9 cellular contexts compared by ENCODE assay signal in the genomic region with DNA sequence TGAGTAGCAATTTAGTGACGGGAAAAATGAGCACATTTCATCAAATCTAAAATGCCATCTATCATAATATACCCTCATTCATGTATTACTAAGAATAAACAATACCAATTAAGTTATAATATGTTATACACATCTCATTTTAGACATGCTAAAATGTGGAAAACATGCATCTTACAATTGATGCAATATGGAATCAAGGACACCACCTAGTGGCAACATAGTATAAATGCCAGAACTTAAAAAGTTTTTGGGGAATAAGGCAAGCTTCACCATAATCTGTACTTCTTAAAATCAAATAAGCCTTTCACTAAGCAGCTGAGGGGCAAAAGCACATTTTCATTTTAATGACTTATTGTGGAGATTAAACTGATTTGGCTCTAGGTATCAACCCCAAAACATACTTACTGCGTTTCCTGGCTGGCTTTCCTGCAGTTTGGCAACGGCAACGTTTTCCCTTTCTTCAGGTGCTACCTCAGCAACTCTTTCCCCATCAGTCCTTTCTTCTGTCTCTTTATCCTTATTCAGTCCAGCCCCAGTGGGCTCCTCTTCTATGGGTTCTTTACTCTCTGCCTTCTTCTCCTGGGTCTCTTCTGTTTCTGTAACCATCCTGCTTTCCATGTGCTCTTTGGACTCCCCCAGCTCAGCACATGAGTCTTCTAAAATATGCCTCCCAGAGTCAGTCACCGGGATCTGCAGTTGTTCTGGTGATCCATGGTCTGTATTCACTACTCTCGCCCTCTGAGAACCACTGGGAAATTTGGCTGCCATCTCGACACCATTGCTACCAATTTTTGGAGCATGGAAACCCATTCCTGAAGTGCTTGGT. TPM values are rescaled to one million over a fixed set of nuclear protein-coding genes. Genes with fewer than 3 reads are reported as not detected.
DNase-seq lines count a peak whose midpoint lies in the region; ATAC-seq, FAIRE-seq and TF ChIP-seq lines count a peak whose summit lies in the region.
"Had no signal": no experiment of that assay in that cellular context is flagged by ENCODE, and none has a peak within 500 bp of the region (broad histone marks: within the 10 kb centered on the region; RNA-seq: fewer than 3 reads in every experiment).

No MANE protein-coding gene starts in this region.

- CTCF ChIA-PET in GM10248 (lab: Yijun Ruan, JAX) = interaction anchor here (0.6 to 4.7 kb wide), 32 partner anchors 9 to 555 kb away, joined by 3 to 84 read pairs (median 4); a partner anchor contains a TSS
- CTCF ChIA-PET in HEK293T (lab: Yijun Ruan, JAX) = interaction anchor here (0.6 to 2.8 kb wide), 14 partner anchors 9 to 513 kb away, joined by 3 to 23 read pairs (median 4); no protein-coding TSS in a partner anchor

- peaks cover 15% of the 10 kb centered on the region for H3K4me1 Mint-ChIP-seq in brain

- TF ChIP-seq CTCF in GM10248 (IDR thresholded peaks at IDR 0.05; ENCODE audit: control extremely low read depth, extremely low read depth, low read depth, missing control alignments) (peak; percentile 60), brain (conservative IDR thresholded peaks at IDR 0.05) (peak; percentile 69 to 77)

- ATAC-seq in GM18502 (IDR thresholded peaks at IDR 0.05; ENCODE audit: poor library complexity, unreplicated experiment) = no peak

- H3K27me3 Mint-ChIP-seq in brain = no peaks in the 10 kb centered on the region
- H3K27me3 Mint-ChIP-seq: central memory CD8-positive, alpha-beta T cell had no signal

- peaks cover 0 to 4% (median 0%) of the 10 kb centered on the region in 5 experiments for H3K9me3 Mint-ChIP-seq in brain
- H3K9me3 Mint-ChIP-seq: central memory CD8-positive, alpha-beta T cell had no signal

- H3K36me3 Mint-ChIP-seq in brain = peaks cover 73% of the 10 kb centered on the region

- no peak for DNase-seq in GM10248 (ENCODE audit: extremely low spot score)
- DNase-seq in NCI-H2227 (lab: John Stamatoyannopoulos, UW; ENCODE audit: unreplicated experiment) = peak; percentile 32
- peak; percentile 63 to 71 for DNase-seq in lung microvascular endothelial cell (ENCODE audit: low read depth in 2 of 2)
- no peak for DNase-seq in HEK293T (ENCODE audit: extremely low spot score)
- DNase-seq in stimulated activated CD4-positive, alpha-beta T cell treated with anti-CD3 and anti-CD28 coated beads, Interleukin-2, amount 100 ng/mL, for 48 hours = no peak

- H3K4me3 Mint-ChIP-seq in brain = no peak overlapping the region
- H3K4me3 Mint-ChIP-seq: central memory CD8-positive, alpha-beta T cell had no signal

- peak; percentile 98 for FAIRE-seq in A204.1 (lab: Jason Lieb, UNC)

- POLR2A ChIA-PET in GM10248 (lab: Yijun Ruan, JAX) (interaction anchor here (0.6 to 1.5 kb wide), 2 partner anchors 12 to 546 kb away, joined by 3 to 6 read pairs; a partner anchor contains a TSS), HEK293T (lab: Yijun Ruan, JAX) (interaction anchor here (0.7 to 2.1 kb wide), 5 partner anchors 12 to 220 kb away, joined by 3 to 13 read pairs (median 4); a partner anchor contains a TSS)

- H3K27ac Mint-ChIP-seq in brain = peak overlapping the region in 1 of 5 experiments; percentile 18

TF ChIP-seq in HEK293T, 16 proteins besides CTCF, POLR2A, EP300 and RAD21:
- no peak for TF ChIP-seq FOXM1 (IDR thresholded peaks at IDR 0.05; ENCODE audit: borderline replicate concordance)
- no peak for TF ChIP-seq ARNT (IDR thresholded peaks at IDR 0.05)
- no peak for TF ChIP-seq L3MBTL2 (conservative IDR thresholded peaks at IDR 0.05)
- TF ChIP-seq ELF4 (IDR thresholded peaks at IDR 0.05) = no peak
- TF ChIP-seq FOXA1 (IDR thresholded peaks at IDR 0.05) = no peak
- TF ChIP-seq TARDBP (IDR thresholded peaks at IDR 0.05) = no peak
- TF ChIP-seq SP1 (IDR thresholded peaks at IDR 0.05) = no peak
- TF ChIP-seq, protein P1, sequence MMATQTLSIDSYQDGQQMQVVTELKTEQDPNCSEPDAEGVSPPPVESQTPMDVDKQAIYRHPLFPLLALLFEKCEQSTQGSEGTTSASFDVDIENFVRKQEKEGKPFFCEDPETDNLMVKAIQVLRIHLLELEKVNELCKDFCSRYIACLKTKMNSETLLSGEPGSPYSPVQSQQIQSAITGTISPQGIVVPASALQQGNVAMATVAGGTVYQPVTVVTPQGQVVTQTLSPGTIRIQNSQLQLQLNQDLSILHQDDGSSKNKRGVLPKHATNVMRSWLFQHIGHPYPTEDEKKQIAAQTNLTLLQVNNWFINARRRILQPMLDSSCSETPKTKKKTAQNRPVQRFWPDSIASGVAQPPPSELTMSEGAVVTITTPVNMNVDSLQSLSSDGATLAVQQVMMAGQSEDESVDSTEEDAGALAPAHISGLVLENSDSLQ (IDR thresholded peaks at IDR 0.05) = no peak
- no peak for TF ChIP-seq BHLHE40 (IDR thresholded peaks at IDR 0.05; ENCODE audit: borderline replicate concordance)
- no peak for TF ChIP-seq NFRKB (IDR thresholded peaks at IDR 0.05)
- no peak for TF ChIP-seq ZNF384 (IDR thresholded peaks at IDR 0.05)
- no peak for TF ChIP-seq FOXK2 (IDR thresholded peaks at IDR 0.05)
- no peak for TF ChIP-seq SUZ12 (IDR thresholded peaks at IDR 0.05)
- no peak for TF ChIP-seq LEF1 (IDR thresholded peaks at IDR 0.05; ENCODE audit: borderline replicate concordance)
- TF ChIP-seq CTBP1 (IDR thresholded peaks at IDR 0.05; ENCODE audit: borderline replicate concordance) = no peak
- TF ChIP-seq HDGF (IDR thresholded peaks at IDR 0.05; ENCODE audit: borderline replicate concordance) = no peak

RNA-seq across cellular contexts. Expression of a gene that starts 11.4 kb away (rescaled TPM):
- 8.5 TPM for polyA plus RNA-seq in brain (ENCODE audit: insufficient read depth, low read depth, low replicate concordance)
- 16.6 and 35.7 TPM in 2 replicates for total RNA-seq in lung microvascular endothelial cell

RNA-seq across cellular contexts. Expression of a gene that starts 46.7 kb away (rescaled TPM):
- 1.7 TPM for polyA plus RNA-seq in brain (ENCODE audit: insufficient read depth, low read depth, low replicate concordance)
- not detected in 2 replicates for total RNA-seq in lung microvascular endothelial cell

Comparison
In these comparisons a context has a peak if more than half of its experiments do, and no peak if none do; other contexts are left out.
1. DNase-seq: peak in NCI-H2227 (single experiment) and lung microvascular endothelial cell (2 of 2); none in GM10248 (single experiment), HEK293T (single experiment) and stimulated activated CD4-positive, alpha-beta T cell treated with anti-CD3 and anti-CD28 coated beads, Interleukin-2, amount 100 ng/mL, for 48 hours (0 of 2).